Comparison of ENCODE assay signal across 8 cellular contexts in genomic region chr20:50959543-50960126, GRCh38. TPM values are rescaled to one million over a fixed set of nuclear protein-coding genes. Genes with fewer than 3 reads are reported as not detected.
DNase-seq lines count a peak whose midpoint lies in the region; ATAC-seq and TF ChIP-seq lines count a peak whose summit lies in the region.

No MANE protein-coding gene starts in this region.

- H3K4me1 Mint-ChIP-seq in HFFc6 (ENCODE audit: low read depth) = peaks cover 46% of the 10 kb centered on the region
- peaks cover 44% of the 10 kb centered on the region for H3K4me1 Mint-ChIP-seq in activated T-helper 1 cell treated with anti-CD3 and anti-CD28 coated beads, Interleukin-12 subunit alpha, Interleukin-12 subunit beta, Interleukin-2, Interleukin-4 antibody, amounts not matched to agents 30 ng/mL and 10 ng/mL and 1 ng/mL, durations not matched to agents 14 hours and 24 hours and 36 hours (ENCODE audit: low read depth)
- H3K4me1 Mint-ChIP-seq in stimulated activated effector memory CD8-positive, alpha-beta T cell treated with anti-CD3 and anti-CD28 coated beads, Interleukin-12 subunit alpha, Interleukin-12 subunit beta, amount 100 ng/mL, for 72 hours = peaks cover 41% of the 10 kb centered on the region

- H3K4me3 ChIP-seq in iPS-18c (ENCODE audit: insufficient read depth, low read depth, low read length) = peak overlapping the region; percentile 65

- H3K36me3 Mint-ChIP-seq in HFFc6 (ENCODE audit: low read depth) = peaks cover 35% of the 10 kb centered on the region
- H3K36me3 Mint-ChIP-seq in activated T-helper 1 cell treated with anti-CD3 and anti-CD28 coated beads, Interleukin-12 subunit alpha, Interleukin-12 subunit beta, Interleukin-2, Interleukin-4 antibody, amounts not matched to agents 30 ng/mL and 10 ng/mL and 1 ng/mL, durations not matched to agents 14 hours and 24 hours and 36 hours (ENCODE audit: low read depth) = peaks cover 17% of the 10 kb centered on the region
- H3K36me3 Mint-ChIP-seq in stimulated activated effector memory CD8-positive, alpha-beta T cell treated with anti-CD3 and anti-CD28 coated beads, Interleukin-12 subunit alpha, Interleukin-12 subunit beta, amount 100 ng/mL, for 72 hours = peaks cover 58% of the 10 kb centered on the region

- H3K4me3 Mint-ChIP-seq in HFFc6 = peak overlapping the region; percentile 98
- H3K4me3 Mint-ChIP-seq in activated T-helper 1 cell treated with anti-CD3 and anti-CD28 coated beads, Interleukin-12 subunit alpha, Interleukin-12 subunit beta, Interleukin-2, Interleukin-4 antibody, amounts not matched to agents 30 ng/mL and 10 ng/mL and 1 ng/mL, durations not matched to agents 14 hours and 24 hours and 36 hours = peak overlapping the region; percentile 99
- peak overlapping the region; percentile 94 for H3K4me3 Mint-ChIP-seq in stimulated activated effector memory CD8-positive, alpha-beta T cell treated with anti-CD3 and anti-CD28 coated beads, Interleukin-12 subunit alpha, Interleukin-12 subunit beta, amount 100 ng/mL, for 72 hours

- no peaks in the 10 kb centered on the region for H3K9me3 Mint-ChIP-seq in HFFc6
- H3K9me3 Mint-ChIP-seq in activated T-helper 1 cell treated with anti-CD3 and anti-CD28 coated beads, Interleukin-12 subunit alpha, Interleukin-12 subunit beta, Interleukin-2, Interleukin-4 antibody, amounts not matched to agents 30 ng/mL and 10 ng/mL and 1 ng/mL, durations not matched to agents 14 hours and 24 hours and 36 hours = no peaks in the 10 kb centered on the region
- H3K9me3 Mint-ChIP-seq in stimulated activated effector memory CD8-positive, alpha-beta T cell treated with anti-CD3 and anti-CD28 coated beads, Interleukin-12 subunit alpha, Interleukin-12 subunit beta, amount 100 ng/mL, for 72 hours = no peaks in the 10 kb centered on the region

- ATAC-seq in stimulated activated effector memory CD8-positive, alpha-beta T cell treated with anti-CD3 and anti-CD28 coated beads, Interleukin-12 subunit alpha, Interleukin-12 subunit beta, amount 100 ng/mL, for 72 hours = no peak
- no peak for ATAC-seq in GM21717 (IDR thresholded peaks at IDR 0.05; ENCODE audit: unreplicated experiment)
- no peak for ATAC-seq in HG02610 (IDR thresholded peaks at IDR 0.05; ENCODE audit: unreplicated experiment)
- no peak for ATAC-seq in HG02763 (IDR thresholded peaks at IDR 0.05; ENCODE audit: unreplicated experiment)

- intact Hi-C loops in activated T-helper 1 cell treated with anti-CD3 and anti-CD28 coated beads, Interleukin-12 subunit alpha, Interleukin-12 subunit beta, Interleukin-2, Interleukin-4 antibody, amounts not matched to agents 30 ng/mL and 10 ng/mL and 1 ng/mL, durations not matched to agents 14 hours and 24 hours and 36 hours (cut with micrococcal nuclease) = loop anchor here (2.0 kb wide), 1 partner anchor 1913 kb away; the partner anchor contains the start of gene CSE1L

- no peaks in the 10 kb centered on the region; the same call in 1 of the 2 replicates for H3K27me3 Mint-ChIP-seq in HFFc6 (ENCODE audit: insufficient read depth)
- H3K27me3 Mint-ChIP-seq in activated T-helper 1 cell treated with anti-CD3 and anti-CD28 coated beads, Interleukin-12 subunit alpha, Interleukin-12 subunit beta, Interleukin-2, Interleukin-4 antibody, amounts not matched to agents 30 ng/mL and 10 ng/mL and 1 ng/mL, durations not matched to agents 14 hours and 24 hours and 36 hours (ENCODE audit: insufficient read depth) = no peaks in the 10 kb centered on the region

- H3K27ac Mint-ChIP-seq in HFFc6 = peak overlapping the region; percentile 100
- H3K27ac Mint-ChIP-seq in activated T-helper 1 cell treated with anti-CD3 and anti-CD28 coated beads, Interleukin-12 subunit alpha, Interleukin-12 subunit beta, Interleukin-2, Interleukin-4 antibody, amounts not matched to agents 30 ng/mL and 10 ng/mL and 1 ng/mL, durations not matched to agents 14 hours and 24 hours and 36 hours = peak overlapping the region; percentile 92
- H3K27ac Mint-ChIP-seq in stimulated activated effector memory CD8-positive, alpha-beta T cell treated with anti-CD3 and anti-CD28 coated beads, Interleukin-12 subunit alpha, Interleukin-12 subunit beta, amount 100 ng/mL, for 72 hours = peak overlapping the region; percentile 100

- TF ChIP-seq CTCF in HFFc6 (IDR thresholded peaks at IDR 0.05) = no peak

- DNase-seq in HFFc6 (no peak), cerebellar nuclear complex (lab: John Stamatoyannopoulos, UW) (no peak)
- DNase-seq in activated T-helper 1 cell treated with anti-CD3 and anti-CD28 coated beads, Interleukin-12 subunit alpha, Interleukin-12 subunit beta, Interleukin-2, Interleukin-4 antibody, amounts not matched to agents 30 ng/mL and 10 ng/mL and 1 ng/mL, durations not matched to agents 14 hours and 24 hours and 36 hours (ENCODE audit: low spot score) = no peak
- no peak for DNase-seq in stimulated activated effector memory CD8-positive, alpha-beta T cell treated with anti-CD3 and anti-CD28 coated beads, Interleukin-12 subunit alpha, Interleukin-12 subunit beta, amount 100 ng/mL, for 72 hours (ENCODE audit: low spot score in 2 of 2)

- H3K9me3 ChIP-seq in iPS-18c (ENCODE audit: control insufficient read depth, insufficient read depth, low read length) = no peaks in the 10 kb centered on the region

RNA-seq across cellular contexts. Expression of gene MOCS3, which starts 1.0 kb away (rescaled TPM):
- 1 to 10 TPM; 5.0 to 6.1 (median 5.4) TPM for total RNA-seq in HFFc6 (2021; fragmentation: NEBNext Ultra II Directional; extraction: Animal tissue kit (Norgen Biotek cat#: 25700))
- total RNA-seq in activated T-helper 1 cell treated with anti-CD3 and anti-CD28 coated beads, Interleukin-12 subunit alpha, Interleukin-12 subunit beta, Interleukin-2, Interleukin-4 antibody, amounts not matched to agents 30 ng/mL and 10 ng/mL and 1 ng/mL, durations not matched to agents 14 hours and 24 hours and 36 hours = 6.2 and 6.7 TPM in 2 replicates

RNA-seq across cellular contexts. Expression of gene DPM1, which starts 1.3 kb away (rescaled TPM):
- 10 to 100 TPM; 51.8 to 59.9 (median 57.4) TPM for total RNA-seq in HFFc6 (2021; fragmentation: NEBNext Ultra II Directional; extraction: Animal tissue kit (Norgen Biotek cat#: 25700))
- 54.6 and 61.2 TPM in 2 replicates for total RNA-seq in activated T-helper 1 cell treated with anti-CD3 and anti-CD28 coated beads, Interleukin-12 subunit alpha, Interleukin-12 subunit beta, Interleukin-2, Interleukin-4 antibody, amounts not matched to agents 30 ng/mL and 10 ng/mL and 1 ng/mL, durations not matched to agents 14 hours and 24 hours and 36 hours

RNA-seq across cellular contexts. Expression of gene ADNP, which starts 28.4 kb away (rescaled TPM):
- total RNA-seq in HFFc6 (2021; fragmentation: NEBNext Ultra II Directional; extraction: Animal tissue kit (Norgen Biotek cat#: 25700)) = 10 to 100 TPM; 56.5 to 68.8 (median 57.3) TPM
- 77.4 and 85.8 TPM in 2 replicates for total RNA-seq in activated T-helper 1 cell treated with anti-CD3 and anti-CD28 coated beads, Interleukin-12 subunit alpha, Interleukin-12 subunit beta, Interleukin-2, Interleukin-4 antibody, amounts not matched to agents 30 ng/mL and 10 ng/mL and 1 ng/mL, durations not matched to agents 14 hours and 24 hours and 36 hours
